ENCODE assay signal across 9 cellular contexts in genomic region chr11:70650075-70650909, GRCh38.
A peak's percentile ranks its signal among the peaks of the same experiment; 100 is the strongest.
DNase-seq lines count a peak whose midpoint lies in the region; ATAC-seq and TF ChIP-seq lines count a peak whose summit lies in the region.
"Had no signal": no experiment of that assay in that cellular context is flagged by ENCODE, and none has a peak within 500 bp of the region (broad histone marks: within the 10 kb centered on the region; RNA-seq: fewer than 3 reads in every experiment).

No MANE protein-coding gene starts in this region.

- in situ Hi-C loops in astrocyte of the spinal cord (cut with HindIII; ENCODE audit: low sequenced_read_pairs): no loop called here
- in situ Hi-C loops in G401 (cut with HindIII; ENCODE audit: low sequenced_read_pairs): no loop called here

- no peaks in the 10 kb centered on the region for H3K36me3 ChIP-seq in NT2/D1 (ENCODE audit: insufficient read depth, insufficient read length, low read length)

- no peaks in the 10 kb centered on the region for H3K9me3 Mint-ChIP-seq in stimulated activated naive B cell treated with anti-CD40 and anti-IgM and Interleukin-4, amounts not matched to agents 10 μg/mL and 1 μg/mL and 100 μg/mL, for 72 hours
- H3K9me3 Mint-ChIP-seq: nephron had no signal

- H3K4me1 Mint-ChIP-seq in stimulated activated naive B cell treated with anti-CD40 and anti-IgM and Interleukin-4, amounts not matched to agents 10 μg/mL and 1 μg/mL and 100 μg/mL, for 72 hours: no peaks in the 10 kb centered on the region
- H3K4me1 Mint-ChIP-seq: nephron had no signal

- DNase-seq in NCI-H1417 (lab: John Stamatoyannopoulos, UW) (peak in 2 of 3 experiments; percentile 36 to 58), NCI-H1417 treated with DMSO at 0.1 percent for 48 hours (lab: John Stamatoyannopoulos, UW) (no peak), NT2/D1 (ENCODE audit: low read depth, low spot score) (peak; percentile 82), astrocyte of the spinal cord (ENCODE audit: low read depth, low spot score) (peak; percentile 68), left kidney (ENCODE audit: low read depth, low spot score) (peak; percentile 95), G401 (ENCODE audit: low spot score) (no peak)
- DNase-seq in stimulated activated naive B cell treated with anti-CD40 and anti-IgM and Interleukin-4, amounts not matched to agents 10 μg/mL and 1 μg/mL and 100 μg/mL, for 72 hours: peak; percentile 21

- H3K4me1 ChIP-seq in NT2/D1 (ENCODE audit: insufficient read depth, insufficient read length): peaks cover 4% of the 10 kb centered on the region

- no peak overlapping the region for H3K4me3 Mint-ChIP-seq in stimulated activated naive B cell treated with anti-CD40 and anti-IgM and Interleukin-4, amounts not matched to agents 10 μg/mL and 1 μg/mL and 100 μg/mL, for 72 hours
- H3K4me3 Mint-ChIP-seq: nephron had no signal

- no peak overlapping the region for H3K4me3 ChIP-seq in NT2/D1 (ENCODE audit: insufficient read length, low read depth)
- H3K4me3 ChIP-seq in astrocyte of the spinal cord (ENCODE audit: low read depth, low read length): no peak overlapping the region

- no peak for TF ChIP-seq CTCF in astrocyte of the spinal cord (IDR thresholded peaks at IDR 0.05; ENCODE audit: low read depth, low read length)

- no peaks in the 10 kb centered on the region for H3K9me3 ChIP-seq in NT2/D1 (ENCODE audit: insufficient read depth, low read length)

- no peak overlapping the region for H3K27ac Mint-ChIP-seq in stimulated activated naive B cell treated with anti-CD40 and anti-IgM and Interleukin-4, amounts not matched to agents 10 μg/mL and 1 μg/mL and 100 μg/mL, for 72 hours
- H3K27ac Mint-ChIP-seq: nephron had no signal

- H3K27me3 Mint-ChIP-seq in stimulated activated naive B cell treated with anti-CD40 and anti-IgM and Interleukin-4, amounts not matched to agents 10 μg/mL and 1 μg/mL and 100 μg/mL, for 72 hours: peaks cover 14 to 23% of the 10 kb centered on the region in 2 donors

- peak; percentile 65 to 78 for ATAC-seq in stimulated activated naive B cell treated with anti-CD40 and anti-IgM and Interleukin-4, amounts not matched to agents 10 μg/mL and 1 μg/mL and 100 μg/mL, for 72 hours (replicated peaks)
- ATAC-seq in HG03108 (IDR thresholded peaks at IDR 0.05; ENCODE audit: unreplicated experiment): no peak

- H3K36me3 Mint-ChIP-seq in stimulated activated naive B cell treated with anti-CD40 and anti-IgM and Interleukin-4, amounts not matched to agents 10 μg/mL and 1 μg/mL and 100 μg/mL, for 72 hours: no peaks in the 10 kb centered on the region

- H3K9ac ChIP-seq in NT2/D1 (ENCODE audit: insufficient read length, low read depth): no peak overlapping the region

- no peaks in the 10 kb centered on the region for H3K27me3 ChIP-seq in NT2/D1 (ENCODE audit: insufficient read depth, insufficient read length)

Comparison
In these comparisons a context has a peak if more than half of its experiments do, and no peak if none do; other contexts are left out.
1. DNase-seq: peak in NCI-H1417 (2 of 3), NT2/D1 (single experiment), astrocyte of the spinal cord (single experiment), left kidney (single experiment) and stimulated activated naive B cell treated with anti-CD40 and anti-IgM and Interleukin-4, amounts not matched to agents 10 μg/mL and 1 μg/mL and 100 μg/mL, for 72 hours (single experiment); none in NCI-H1417 treated with DMSO at 0.1 percent for 48 hours (single experiment) and G401 (single experiment).